Comparison of ENCODE assay signal across 28 cellular contexts in genomic region chr7:147858421-147858820, GRCh38.
"Had no signal": no experiment of that assay in that cellular context is flagged by ENCODE, and none has a peak within 500 bp of the region (broad histone marks: within the 10 kb centered on the region; RNA-seq: fewer than 3 reads in every experiment).

No MANE protein-coding gene starts in this region.

- H3K4me1 ChIP-seq: esophagus squamous epithelium, heart right ventricle, psoas muscle, sigmoid colon, stomach, thyroid gland, vagina had no signal

- H3K36me3 Mint-ChIP-seq: naive thymus-derived CD4-positive, alpha-beta T cell; stimulated activated effector memory CD8-positive, alpha-beta T cell treated with anti-CD3 and anti-CD28 coated beads, Interleukin-12 subunit alpha, Interleukin-12 subunit beta, amount 100 ng/mL, for 72 hours had no signal

- H3K4me3 ChIP-seq: coronary artery, esophagus squamous epithelium, heart right ventricle, psoas muscle, sigmoid colon, stomach, thyroid gland, vagina had no signal

- DNase-seq: dermis blood vessel endothelial cell; effector memory CD4-positive, alpha-beta T cell; erythroblast; esophagus squamous epithelium; foreskin melanocyte; glutamatergic neuron; heart right ventricle; immature natural killer cell; islet precursor cell; mesenchymal stem cell; midbrain; naive thymus-derived CD4-positive, alpha-beta T cell; nucleus accumbens; posterior cingulate gyrus; psoas muscle; right cardiac atrium; sigmoid colon; stimulated activated CD4-positive, alpha-beta T cell treated with anti-CD3 and anti-CD28 coated beads, Interleukin-2, amount 100 ng/mL, for 24 hours; stimulated activated CD4-positive, alpha-beta T cell treated with anti-CD3 and anti-CD28 coated beads, Interleukin-4, amount 100 ng/mL, for 24 hours; stimulated activated naive CD4-positive, alpha-beta T cell treated with Interleukin-2 at 50 U/mL for 16 hours; stomach; thyroid gland; trophoblast cell had no signal

- H3K27me3 ChIP-seq: esophagus squamous epithelium, heart right ventricle, sigmoid colon, stomach, thyroid gland, vagina had no signal

- H3K27me3 Mint-ChIP-seq: naive thymus-derived CD4-positive, alpha-beta T cell had no signal

- H3K4me3 Mint-ChIP-seq: immature natural killer cell; naive thymus-derived CD4-positive, alpha-beta T cell; nephron; stimulated activated effector memory CD8-positive, alpha-beta T cell treated with anti-CD3 and anti-CD28 coated beads, Interleukin-12 subunit alpha, Interleukin-12 subunit beta, amount 100 ng/mL, for 72 hours had no signal

- H3K36me3 ChIP-seq: esophagus squamous epithelium, heart right ventricle, sigmoid colon, stomach, thyroid gland, vagina had no signal

- H3K27ac ChIP-seq: coronary artery, esophagus squamous epithelium, heart right ventricle, psoas muscle, sigmoid colon, stomach, thyroid gland, vagina had no signal

- H3K4me1 Mint-ChIP-seq: immature natural killer cell; naive thymus-derived CD4-positive, alpha-beta T cell; stimulated activated effector memory CD8-positive, alpha-beta T cell treated with anti-CD3 and anti-CD28 coated beads, Interleukin-12 subunit alpha, Interleukin-12 subunit beta, amount 100 ng/mL, for 72 hours had no signal

- H3K9me3 ChIP-seq: esophagus squamous epithelium, psoas muscle, sigmoid colon, stomach, thyroid gland, vagina had no signal

- ATAC-seq: heart right ventricle; left lobe of liver; naive thymus-derived CD4-positive, alpha-beta T cell; psoas muscle; right cardiac atrium; stimulated activated effector memory CD8-positive, alpha-beta T cell treated with anti-CD3 and anti-CD28 coated beads, Interleukin-12 subunit alpha, Interleukin-12 subunit beta, amount 100 ng/mL, for 72 hours had no signal

- H3K27ac Mint-ChIP-seq: immature natural killer cell; naive thymus-derived CD4-positive, alpha-beta T cell; nephron; stimulated activated effector memory CD8-positive, alpha-beta T cell treated with anti-CD3 and anti-CD28 coated beads, Interleukin-12 subunit alpha, Interleukin-12 subunit beta, amount 100 ng/mL, for 72 hours had no signal
